ENCODE assay signal across 26 cellular contexts in the genomic region with DNA sequence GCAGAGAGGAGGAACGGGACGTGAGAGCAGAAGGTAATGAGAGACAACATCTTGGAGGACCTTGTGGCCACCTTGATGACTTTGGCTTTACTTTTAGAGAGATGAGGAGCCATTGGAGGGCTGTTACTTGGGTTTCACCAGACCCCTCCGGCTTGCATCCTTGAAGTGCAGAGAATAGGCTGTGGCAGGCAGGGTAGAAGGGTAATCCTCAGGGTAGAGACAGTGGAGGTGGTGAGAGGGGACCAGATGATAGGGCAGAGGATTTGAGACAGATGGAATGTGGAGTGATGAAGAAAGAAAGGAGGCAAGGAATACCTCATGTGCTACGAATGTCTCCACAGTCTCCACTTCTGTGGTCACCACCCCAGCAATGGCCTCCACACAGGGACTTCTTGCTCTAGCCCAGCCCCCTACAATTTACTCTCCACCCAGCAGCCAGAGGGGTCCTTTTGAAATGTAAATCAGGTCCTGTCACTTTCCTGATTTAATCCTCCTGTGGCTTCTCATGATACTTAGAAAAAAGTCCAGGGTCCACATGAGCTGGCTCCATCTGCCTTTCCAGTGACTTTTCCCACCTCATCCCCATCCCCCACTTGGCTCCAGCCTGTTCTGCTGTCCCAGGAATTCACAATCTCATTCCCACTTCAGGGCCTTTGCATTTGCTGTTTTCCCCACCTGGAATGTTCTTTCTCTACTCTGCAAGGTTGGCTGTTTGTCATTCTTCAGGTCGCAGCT.
"Had no signal": no experiment of that assay in that cellular context is flagged by ENCODE, and none has a peak within 500 bp of the region (broad histone marks: within the 10 kb centered on the region; RNA-seq: fewer than 3 reads in every experiment).

No MANE protein-coding gene starts in this region.

- H3K4me1 ChIP-seq: esophagus muscularis mucosa, foreskin keratinocyte, gastroesophageal sphincter, heart left ventricle, left lung, right lobe of liver, suprapubic skin, transverse colon, upper lobe of right lung, vagina had no signal

- H3K9me3 Mint-ChIP-seq: naive thymus-derived CD8-positive, alpha-beta T cell; stimulated activated naive CD8-positive, alpha-beta T cell treated with anti-CD3 and anti-CD28 coated beads, Interleukin-15, amount 100 ng/mL, for 72 hours had no signal

- H3K4me2 ChIP-seq: hepatocyte had no signal

- H3K27me3 ChIP-seq: esophagus muscularis mucosa, foreskin keratinocyte, gastroesophageal sphincter, hepatocyte, ovary, right lobe of liver, suprapubic skin, transverse colon, upper lobe of right lung, vagina had no signal

- H3K4me1 Mint-ChIP-seq: naive thymus-derived CD8-positive, alpha-beta T cell; nephron progenitor cell; stimulated activated naive CD8-positive, alpha-beta T cell treated with anti-CD3 and anti-CD28 coated beads, Interleukin-15, amount 100 ng/mL, for 72 hours had no signal

- H3K4me3 ChIP-seq: dorsolateral prefrontal cortex, esophagus muscularis mucosa, gastroesophageal sphincter, heart left ventricle, hepatocyte, left lung, ovary, right lobe of liver, suprapubic skin, transverse colon, upper lobe of right lung, vagina had no signal

- H3K27ac Mint-ChIP-seq: naive thymus-derived CD8-positive, alpha-beta T cell; nephron progenitor cell; stimulated activated naive CD8-positive, alpha-beta T cell treated with anti-CD3 and anti-CD28 coated beads, Interleukin-15, amount 100 ng/mL, for 72 hours had no signal

- H3K27me3 Mint-ChIP-seq: stimulated activated naive CD8-positive, alpha-beta T cell treated with anti-CD3 and anti-CD28 coated beads, Interleukin-15, amount 100 ng/mL, for 72 hours had no signal

- H3K36me3 ChIP-seq: esophagus muscularis mucosa, gastroesophageal sphincter, heart left ventricle, left lung, ovary, right lobe of liver, suprapubic skin, transverse colon, upper lobe of right lung, vagina had no signal

- H3K79me2 ChIP-seq: hepatocyte had no signal

- H3K4me3 Mint-ChIP-seq: naive thymus-derived CD8-positive, alpha-beta T cell; nephron progenitor cell; stimulated activated naive CD8-positive, alpha-beta T cell treated with anti-CD3 and anti-CD28 coated beads, Interleukin-15, amount 100 ng/mL, for 72 hours had no signal

- H3K9me3 ChIP-seq: esophagus muscularis mucosa, gastroesophageal sphincter, heart left ventricle, left lung, ovary, right lobe of liver, suprapubic skin, transverse colon, upper lobe of right lung, vagina had no signal

- H3K27ac ChIP-seq: dorsolateral prefrontal cortex, esophagus muscularis mucosa, foreskin keratinocyte, gastroesophageal sphincter, heart left ventricle, hepatocyte, left lung, ovary, right lobe of liver, suprapubic skin, transverse colon, upper lobe of right lung, vagina had no signal

- FAIRE-seq: endothelial cell of umbilical vein, small intestine had no signal

- DNase-seq: effector CD8-positive, alpha-beta T cell; foreskin keratinocyte; heart left ventricle; left cardiac atrium; left lung; mammary epithelial cell; naive thymus-derived CD8-positive, alpha-beta T cell; nephron progenitor cell; nucleus accumbens; ovary; retina; right lobe of liver; small intestine; stimulated activated CD4-positive, alpha-beta T cell treated with anti-CD3 and anti-CD28 coated beads, Interleukin-15, amount 100 ng/mL, for 24 hours; stimulated activated CD4-positive, alpha-beta T cell treated with anti-CD3 and anti-CD28 coated beads, Interleukin-2, amount 100 ng/mL, for 48 hours; stimulated activated naive CD4-positive, alpha-beta T cell; stimulated activated naive CD8-positive, alpha-beta T cell treated with anti-CD3 and anti-CD28 coated beads, Interleukin-15, amount 100 ng/mL, for 72 hours; transverse colon; upper lobe of right lung had no signal

- H2AFZ ChIP-seq: hepatocyte had no signal
